In the genomic region with DNA sequence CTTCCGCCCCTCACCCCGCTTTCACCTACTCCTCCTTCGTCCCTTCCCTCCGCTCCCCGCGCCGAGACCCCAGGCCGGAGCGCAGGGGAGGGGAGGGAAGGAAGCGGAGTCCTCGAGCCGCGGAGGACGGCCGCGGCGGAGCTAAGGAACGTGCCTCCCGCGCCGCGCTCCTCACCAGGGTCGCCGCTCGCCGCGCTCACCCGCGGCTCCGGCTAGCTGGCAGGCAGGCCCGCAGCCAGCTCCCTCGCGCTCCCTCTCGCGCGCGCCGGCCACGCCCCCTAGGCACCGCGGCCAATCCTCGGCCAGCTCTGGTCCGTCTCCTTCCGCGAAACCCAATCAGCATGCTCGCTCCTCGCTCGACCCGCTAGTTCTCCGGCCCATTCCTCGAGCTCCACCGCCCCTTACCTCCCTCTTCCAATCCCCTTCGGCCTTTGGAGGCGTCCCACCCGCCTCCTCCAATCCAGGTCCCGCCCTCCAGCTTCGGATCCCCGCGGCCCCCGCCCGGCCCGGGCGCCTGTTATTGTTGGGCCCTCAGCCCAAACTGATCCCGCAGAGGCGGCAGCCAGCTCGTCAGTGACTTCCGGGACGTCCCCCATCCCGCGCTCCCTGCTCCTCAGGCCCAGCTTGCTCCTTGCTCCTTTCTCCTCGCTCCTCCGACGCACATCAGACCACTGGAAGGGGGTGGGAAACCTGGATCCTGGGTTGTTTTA, we compare ENCODE assay signal across 8 cellular contexts. TPM values are rescaled to one million over a fixed set of nuclear protein-coding genes. Genes with fewer than 3 reads are reported as not detected.
A peak's percentile ranks its signal among the peaks of the same experiment; 100 is the strongest.
DNase-seq lines count a peak whose midpoint lies in the region; ATAC-seq, FAIRE-seq and TF ChIP-seq lines count a peak whose summit lies in the region.

A gene with protein sequence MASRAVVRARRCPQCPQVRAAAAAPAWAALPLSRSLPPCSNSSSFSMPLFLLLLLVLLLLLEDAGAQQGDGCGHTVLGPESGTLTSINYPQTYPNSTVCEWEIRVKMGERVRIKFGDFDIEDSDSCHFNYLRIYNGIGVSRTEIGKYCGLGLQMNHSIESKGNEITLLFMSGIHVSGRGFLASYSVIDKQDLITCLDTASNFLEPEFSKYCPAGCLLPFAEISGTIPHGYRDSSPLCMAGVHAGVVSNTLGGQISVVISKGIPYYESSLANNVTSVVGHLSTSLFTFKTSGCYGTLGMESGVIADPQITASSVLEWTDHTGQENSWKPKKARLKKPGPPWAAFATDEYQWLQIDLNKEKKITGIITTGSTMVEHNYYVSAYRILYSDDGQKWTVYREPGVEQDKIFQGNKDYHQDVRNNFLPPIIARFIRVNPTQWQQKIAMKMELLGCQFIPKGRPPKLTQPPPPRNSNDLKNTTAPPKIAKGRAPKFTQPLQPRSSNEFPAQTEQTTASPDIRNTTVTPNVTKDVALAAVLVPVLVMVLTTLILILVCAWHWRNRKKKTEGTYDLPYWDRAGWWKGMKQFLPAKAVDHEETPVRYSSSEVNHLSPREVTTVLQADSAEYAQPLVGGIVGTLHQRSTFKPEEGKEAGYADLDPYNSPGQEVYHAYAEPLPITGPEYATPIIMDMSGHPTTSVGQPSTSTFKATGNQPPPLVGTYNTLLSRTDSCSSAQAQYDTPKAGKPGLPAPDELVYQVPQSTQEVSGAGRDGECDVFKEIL (minus strand): TSS at position 231 of the 710 bp plus-strand sequence. CDS start 369 bp downstream, outside the sequence.

- FAIRE-seq in colon (lab: Jason Lieb, UNC): peak; percentile 36

- H3K4me3 ChIP-seq in AG10803 (ENCODE audit: low read length) (peak within 1 kb of the TSS; percentile 90), kidney epithelial cell (ENCODE audit: low read depth, low read length) (peak within 1 kb of the TSS; percentile 96)

- no peak for TF ChIP-seq CTCF in AG10803 (conservative IDR thresholded peaks at IDR 0.05; ENCODE audit: low read length)
- no peak for TF ChIP-seq CTCF in kidney epithelial cell (IDR thresholded peaks at IDR 0.05; ENCODE audit: insufficient read depth, low read length, poor library complexity, severe bottlenecking)

- H3K36me3 ChIP-seq in kidney epithelial cell (ENCODE audit: control insufficient read depth, insufficient read depth, low read length): no peaks in the 10 kb centered on the region

- ATAC-seq in GM19043 (IDR thresholded peaks at IDR 0.05; ENCODE audit: low read depth, unreplicated experiment) (peak; percentile 99), HG03354 (IDR thresholded peaks at IDR 0.05; ENCODE audit: poor library complexity, severe bottlenecking, unreplicated experiment) (peak; percentile 100)

- no peaks in the 10 kb centered on the region for H3K27me3 ChIP-seq in kidney epithelial cell (ENCODE audit: control insufficient read depth, insufficient read depth, low read length)

- DNase-seq in AG10803 (ENCODE audit: low read depth): peak; percentile 100
- peak; percentile 98 to 99 for DNase-seq in NCI-H446 (lab: John Stamatoyannopoulos, UW)
- peak; percentile 95 for DNase-seq in activated CD4-positive, alpha-beta T cell treated with anti-CD3 and anti-CD28 coated beads for 48 hours
- peak; percentile 94 for DNase-seq in kidney epithelial cell (ENCODE audit: low read depth)
- DNase-seq in stimulated activated CD4-positive, alpha-beta T cell treated with anti-CD3 and anti-CD28 coated beads, Interleukin-15, amount 100 ng/mL, for 24 hours: peak; percentile 95

RNA-seq across cellular contexts. Expression of the gene that starts here (rescaled TPM):
- 553 and 624 TPM in 2 replicates for total RNA-seq in kidney epithelial cell

Comparison
In these comparisons a context has a peak if more than half of its experiments do, and no peak if none do; other contexts are left out.
1. Peak in every context shown above with its lines: DNase-seq, ATAC-seq and H3K4me3 ChIP-seq.